In the genomic region with DNA sequence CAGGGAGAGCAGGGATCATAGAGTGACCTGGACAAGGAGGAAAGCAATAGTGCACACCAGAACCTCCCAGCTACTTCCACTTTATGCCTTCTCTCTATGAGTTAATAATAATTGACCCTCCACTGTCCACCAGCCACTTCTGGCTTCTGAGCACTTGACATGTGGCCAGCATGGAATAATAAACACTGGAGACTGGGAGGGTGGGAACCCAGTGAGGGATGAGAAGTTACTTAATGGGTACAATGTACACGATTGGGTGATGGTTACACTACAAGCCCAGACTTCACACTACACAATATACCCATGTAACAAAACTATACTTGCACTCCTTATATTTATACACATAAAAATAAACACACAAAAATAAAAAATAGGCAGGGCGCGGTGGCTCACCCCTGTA, we compare ENCODE assay signal across 35 cellular contexts. TPM values are rescaled to one million over a fixed set of nuclear protein-coding genes. Genes with fewer than 3 reads are reported as not detected.
A peak's percentile ranks its signal among the peaks of the same experiment; 100 is the strongest.
DNase-seq lines count a peak whose midpoint lies in the region; ATAC-seq and TF ChIP-seq lines count a peak whose summit lies in the region.
"Had no signal": no experiment of that assay in that cellular context is flagged by ENCODE, and none has a peak within 500 bp of the region (broad histone marks: within the 10 kb centered on the region; RNA-seq: fewer than 3 reads in every experiment).

No MANE protein-coding gene starts in this region.

- TF ChIP-seq RAD21 in IMR-90 (IDR thresholded peaks at IDR 0.05; ENCODE audit: low read length): no peak

- no peaks in the 10 kb centered on the region for H3K27me3 Mint-ChIP-seq in type B pancreatic cell

- H3K9me3 ChIP-seq in IMR-90 (ENCODE audit: control insufficient read depth, insufficient read depth, low read length) (no peaks in the 10 kb centered on the region), body of pancreas (no peaks in the 10 kb centered on the region), muscle layer of colon (ENCODE audit: low read length) (no peaks in the 10 kb centered on the region)
- H3K9me3 ChIP-seq: ascending aorta, BLaER1, HAP-1, heart left ventricle, lower lobe of right lung, mucosa of descending colon, ovary, thoracic aorta had no signal

- peak overlapping the region; percentile 29; the same call in 1 of the 2 replicates for H3K4ac ChIP-seq in IMR-90 (ENCODE audit: low read depth, low read length)

- intact Hi-C loops in IMR-90 (cut with micrococcal nuclease) (no loop called here), body of pancreas (cut with DNase I) (no loop called here)

- dilution Hi-C loops in IMR-90 (cut with HindIII; ENCODE audit: low sequenced_read_pairs, unreplicated experiment): no loop called here

- peak overlapping the region; percentile 35 for H3K27ac Mint-ChIP-seq in type B pancreatic cell
- no peak overlapping the region for H3K27ac Mint-ChIP-seq in activated naive CD4-positive, alpha-beta T cell treated with anti-CD3 and anti-CD28 coated beads, Interleukin-2, amount 50 U/mL, for 72 hours
- H3K27ac Mint-ChIP-seq: activated CD4-positive, alpha-beta T cell treated with anti-CD3 and anti-CD28 coated beads, Interleukin-2, amount 10 ng/mL, durations not matched to agents 7 days and 5 days; activated naive CD8-positive, alpha-beta T cell treated with anti-CD3 and anti-CD28 coated beads, Interleukin-2, amount 10 ng/mL, durations not matched to agents 7 days and 5 days; activated T-cell treated with anti-CD3 and anti-CD28 coated beads, Interleukin-2, amount 50 U/mL, for 24 hours; T-cell had no signal

- H3K56ac ChIP-seq in IMR-90 (ENCODE audit: extremely low read depth, insufficient read depth, low read length): no peak overlapping the region

- peaks cover 11% of the 10 kb centered on the region for H3K9me1 ChIP-seq in IMR-90 (ENCODE audit: insufficient read depth, low read length)

- no peak overlapping the region for H2AK9ac ChIP-seq in IMR-90 (replicated peaks; ENCODE audit: low read depth, low read length, poor library complexity)

- no peak overlapping the region for H3K4me3 ChIP-seq in IMR-90 (ENCODE audit: insufficient read depth, low read depth, low read length)
- H3K4me3 ChIP-seq in body of pancreas: no peak overlapping the region
- no peak overlapping the region for H3K4me3 ChIP-seq in muscle layer of colon (ENCODE audit: low read depth in 1 of 2, low read length in 2 of 2)
- H3K4me3 ChIP-seq: ascending aorta, BLaER1, HAP-1, heart left ventricle, lower lobe of right lung, mucosa of descending colon, ovary, skin epidermis, thoracic aorta had no signal

- H3K14ac ChIP-seq in IMR-90 (replicated peaks; ENCODE audit: low read depth, low read length): no peak overlapping the region

- peaks cover 3% of the 10 kb centered on the region; the same call in 1 of the 2 replicates for H3K36me3 ChIP-seq in IMR-90 (ENCODE audit: control insufficient read depth, insufficient read depth, low read length)
- H3K36me3 ChIP-seq in body of pancreas (replicated peaks in 1 of 2; ENCODE audit: insufficient read depth in 1 of 2, low read depth in 2 of 2): no peaks in the 10 kb centered on the region
- H3K36me3 ChIP-seq in muscle layer of colon (ENCODE audit: insufficient read depth, low read length): peaks cover 6% of the 10 kb centered on the region
- H3K36me3 ChIP-seq: ascending aorta, BLaER1, HAP-1, lower lobe of right lung, ovary, thoracic aorta had no signal

- peaks cover 50% of the 10 kb centered on the region for H3K4me1 Mint-ChIP-seq in type B pancreatic cell (ENCODE audit: unreplicated experiment)
- H3K4me1 Mint-ChIP-seq: T-cell had no signal

- CTCF ChIA-PET in IMR-90 (lab: Yijun Ruan, JAX): no interaction called here

- H3K23ac ChIP-seq in IMR-90 (ENCODE audit: low read depth, low read length): no peak overlapping the region; the same call in 1 of the 2 replicates

- BruUV-seq in IMR-90 (replicated peaks; lab: Mats Ljungman, UMichigan): no TSS peak

- H3K18ac ChIP-seq in IMR-90 (ENCODE audit: low read depth, low read length): no peak overlapping the region

- H3K4me1 ChIP-seq in IMR-90 (ENCODE audit: control insufficient read depth, insufficient read depth, low read length): peaks cover 24% of the 10 kb centered on the region
- H3K4me1 ChIP-seq in body of pancreas: peaks cover 92% of the 10 kb centered on the region
- peaks cover 54% of the 10 kb centered on the region for H3K4me1 ChIP-seq in muscle layer of colon (ENCODE audit: insufficient read depth, low read length)

- H2BK20ac ChIP-seq in IMR-90 (ENCODE audit: low read depth, low read length): no peak overlapping the region

- H4K91ac ChIP-seq in IMR-90 (ENCODE audit: insufficient read depth, low read depth, low read length): no peak overlapping the region

- no peak overlapping the region for H3K4me3 Mint-ChIP-seq in type B pancreatic cell
- H3K4me3 Mint-ChIP-seq: activated CD4-positive, alpha-beta T cell treated with anti-CD3 and anti-CD28 coated beads, Interleukin-2, amount 10 ng/mL, durations not matched to agents 7 days and 5 days; activated naive CD8-positive, alpha-beta T cell treated with anti-CD3 and anti-CD28 coated beads, Interleukin-2, amount 10 ng/mL, durations not matched to agents 7 days and 5 days; activated T-cell treated with anti-CD3 and anti-CD28 coated beads, Interleukin-2, amount 50 U/mL, for 24 hours; nephron; T-cell; WTC11 had no signal

- no peak overlapping the region for H3K4me2 ChIP-seq in IMR-90 (ENCODE audit: low read depth, low read length)

- H3K27me3 ChIP-seq in IMR-90 (ENCODE audit: control insufficient read depth, insufficient read depth, low read length): no peaks in the 10 kb centered on the region
- H3K27me3 ChIP-seq in body of pancreas: no peaks in the 10 kb centered on the region
- H3K27me3 ChIP-seq in muscle layer of colon (ENCODE audit: control insufficient read depth in 1 of 2, insufficient read depth in 2 of 2, low read length in 2 of 2): no peaks in the 10 kb centered on the region
- H3K27me3 ChIP-seq: ascending aorta, BLaER1, heart left ventricle, ovary had no signal

- no CpG with 5 or more reads among the region's 3 CpGs for WGBS in IMR-90 (ENCODE audit: extremely low coverage in 2 of 2, insufficient read length in 1 of 2), 2 experiments
- 65 to 68% methylated on average over 3 of the region's 3 CpGs for WGBS in body of pancreas, 2 donors

- no peak overlapping the region for H2BK15ac ChIP-seq in IMR-90 (ENCODE audit: low read depth, low read length)

- no peak for TF ChIP-seq POLR2A in IMR-90 (IDR thresholded peaks at IDR 0.05; ENCODE audit: low read depth, low read length)
- TF ChIP-seq POLR2A in body of pancreas (IDR thresholded peaks at IDR 0.05): no peak

- TF ChIP-seq CTCF in IMR-90 (conservative IDR thresholded peaks at IDR 0.05; ENCODE audit: low read depth, low read length) (no peak), body of pancreas (IDR thresholded peaks at IDR 0.05) (no peak), type B pancreatic cell (conservative IDR thresholded peaks at IDR 0.05) (no peak)

- no peak overlapping the region for H2BK5ac ChIP-seq in IMR-90 (ENCODE audit: low read depth, low read length, poor library complexity, severe bottlenecking)

- POLR2A ChIA-PET in IMR-90 (lab: Charles Lee; ENCODE audit: unreplicated experiment): no interaction called here

- H3K79me1 ChIP-seq in IMR-90 (ENCODE audit: low read depth in 1 of 2, low read length in 2 of 2): peaks cover 19 to 60% of the 10 kb centered on the region in 2 experiments

- peaks cover 37% of the 10 kb centered on the region for H4K20me1 ChIP-seq in IMR-90 (ENCODE audit: insufficient read depth, low read length)

- H3K9ac ChIP-seq in IMR-90 (ENCODE audit: low read depth, low read length) (no peak overlapping the region), muscle layer of colon (ENCODE audit: low read length) (no peak overlapping the region)
- H3K9ac ChIP-seq: BLaER1 had no signal

- H3K9me3 Mint-ChIP-seq in type B pancreatic cell: peaks cover 4% of the 10 kb centered on the region
- H3K9me3 Mint-ChIP-seq in activated naive CD4-positive, alpha-beta T cell treated with anti-CD3 and anti-CD28 coated beads, Interleukin-2, amount 50 U/mL, for 72 hours: no peaks in the 10 kb centered on the region
- H3K9me3 Mint-ChIP-seq: activated CD4-positive, alpha-beta T cell treated with anti-CD3 and anti-CD28 coated beads, Interleukin-2, amount 10 ng/mL, durations not matched to agents 7 days and 5 days; activated naive CD8-positive, alpha-beta T cell treated with anti-CD3 and anti-CD28 coated beads, Interleukin-2, amount 10 ng/mL, durations not matched to agents 7 days and 5 days; activated T-cell treated with anti-CD3 and anti-CD28 coated beads, Interleukin-2, amount 50 U/mL, for 24 hours; nephron; T-cell; WTC11 had no signal

- in situ Hi-C loops in IMR-90 (cut with MboI; ENCODE audit: low sequenced_read_pairs): no loop called here

- no peak overlapping the region for H4K8ac ChIP-seq in IMR-90 (ENCODE audit: low read depth in 2 of 2, low read length in 2 of 2)

- H2AFZ ChIP-seq in IMR-90 (replicated peaks; ENCODE audit: low read length, poor library complexity): no peak overlapping the region

- DNase-seq in IMR-90: no peak
- DNase-seq in body of pancreas: no peak
- DNase-seq in type B pancreatic cell (ENCODE audit: extremely low spot score, unreplicated experiment): no peak
- DNase-seq in kidney tubule cell (ENCODE audit: low spot score): no peak
- DNase-seq in activated naive CD4-positive, alpha-beta T cell treated with anti-CD3 and anti-CD28 coated beads, Interleukin-2, amount 50 U/mL, for 72 hours (ENCODE audit: low spot score in 2 of 2): no peak
- DNase-seq: activated CD4-positive, alpha-beta T cell treated with anti-CD3 and anti-CD28 coated beads, Interleukin-2, amount 10 ng/mL, durations not matched to agents 7 days and 5 days; activated effector memory CD4-positive, alpha-beta T cell treated with anti-CD3 and anti-CD28 coated beads, Interleukin-2, amount 50 U/mL, for 16 hours; activated naive CD8-positive, alpha-beta T cell treated with anti-CD3 and anti-CD28 coated beads, Interleukin-2, amount 10 ng/mL, durations not matched to agents 7 days and 5 days; activated T-cell treated with anti-CD3 and anti-CD28 coated beads, Interleukin-2, amount 50 U/mL, for 24 hours; caudate nucleus; erythroblast; GDM1; heart left ventricle; Karpas-422; lower lobe of right lung; mucosa of descending colon; NCI-H1417 treated with DMSO at 0.1 percent for 48 hours; NCI-H2029 treated with DMSO at 0.1 percent for 48 hours; ovary; stimulated activated naive CD4-positive, alpha-beta T cell treated with Interleukin-2 at 50 U/mL for 16 hours; T-cell had no signal

- 0 out of 2 replicates have a peak overlapping the region, but pooled peaks have one; percentile 40 for H2AK5ac ChIP-seq in IMR-90 (ENCODE audit: low read depth, low read length)

- ATAC-seq in IMR-90 (ENCODE audit: low read depth) (no peak), body of pancreas (no peak), GM21717 (IDR thresholded peaks at IDR 0.05; ENCODE audit: unreplicated experiment) (no peak)
- ATAC-seq in activated naive CD4-positive, alpha-beta T cell treated with anti-CD3 and anti-CD28 coated beads, Interleukin-2, amount 50 U/mL, for 72 hours: no peak
- ATAC-seq: heart left ventricle, mucosa of descending colon, T-cell, WTC11 had no signal

- H4K5ac ChIP-seq in IMR-90 (ENCODE audit: low read depth, low read length): no peak overlapping the region

- no peak overlapping the region for H2BK120ac ChIP-seq in IMR-90 (ENCODE audit: low read depth, low read length)

- no peak overlapping the region for H3K27ac ChIP-seq in IMR-90 (ENCODE audit: insufficient read depth, low read length)
- H3K27ac ChIP-seq in body of pancreas: peak overlapping the region in 3 of 4 donors; percentile 41 to 65 (median 65)
- peak overlapping the region; percentile 36 for H3K27ac ChIP-seq in muscle layer of colon (ENCODE audit: low read depth, low read length)
- H3K27ac ChIP-seq: ascending aorta, BLaER1, lower lobe of right lung, ovary, thoracic aorta had no signal

- peaks cover 14% of the 10 kb centered on the region for H3K36me3 Mint-ChIP-seq in type B pancreatic cell
- no peaks in the 10 kb centered on the region for H3K36me3 Mint-ChIP-seq in activated naive CD4-positive, alpha-beta T cell treated with anti-CD3 and anti-CD28 coated beads, Interleukin-2, amount 50 U/mL, for 72 hours
- H3K36me3 Mint-ChIP-seq: activated naive CD8-positive, alpha-beta T cell treated with anti-CD3 and anti-CD28 coated beads, Interleukin-2, amount 10 ng/mL, durations not matched to agents 7 days and 5 days; T-cell had no signal

RNA-seq across cellular contexts. Expression of a gene that starts 11.4 kb away (rescaled TPM):
- total RNA-seq in IMR-90 (2012; rRNA removed): 14.3 and 16.1 TPM in 2 replicates
- 25.6 and 25.8 TPM in 2 replicates for polyA plus RNA-seq in IMR-90 (2012; rRNA removed)
- polyA plus RNA-seq in IMR-90 (2012; cell fraction: cytosol; rRNA removed): 15.5 and 25.9 TPM in 2 replicates
- polyA plus RNA-seq in IMR-90 (2012; cell fraction: nucleus; rRNA removed; ENCODE audit: low replicate concordance): 8.9 and 13.7 TPM in 2 replicates
- 10 to 100 TPM; 47.0 to 60.6 TPM for total RNA-seq in body of pancreas
- 24.7 and 78.8 TPM in 2 replicates for total RNA-seq in type B pancreatic cell (ENCODE audit: low replicate concordance)
- 1 to 10 TPM; 1.1 to 1.8 TPM for total RNA-seq in activated naive CD4-positive, alpha-beta T cell treated with anti-CD3 and anti-CD28 coated beads, Interleukin-2, amount 50 U/mL, for 72 hours

RNA-seq across cellular contexts. Expression of a gene that starts 38.7 kb away (rescaled TPM):
- total RNA-seq in IMR-90 (2012; rRNA removed): not detected in 2 replicates
- not detected in 2 replicates for polyA plus RNA-seq in IMR-90 (2012; rRNA removed)
- not detected in 2 replicates for polyA plus RNA-seq in IMR-90 (2012; cell fraction: cytosol; rRNA removed)
- polyA plus RNA-seq in IMR-90 (2012; cell fraction: nucleus; rRNA removed; ENCODE audit: low replicate concordance): not detected in 2 replicates
- total RNA-seq in body of pancreas: not detected
- not detected in 2 replicates for total RNA-seq in type B pancreatic cell (ENCODE audit: low replicate concordance)
- total RNA-seq in activated naive CD4-positive, alpha-beta T cell treated with anti-CD3 and anti-CD28 coated beads, Interleukin-2, amount 50 U/mL, for 72 hours: not detected
- total RNA-seq: activated CD4-positive, alpha-beta T cell treated with anti-CD3 and anti-CD28 coated beads, Interleukin-2, amount 10 ng/mL, durations not matched to agents 7 days and 5 days; activated naive CD8-positive, alpha-beta T cell treated with anti-CD3 and anti-CD28 coated beads, Interleukin-2, amount 10 ng/mL, durations not matched to agents 7 days and 5 days; ascending aorta; fibroblast of villous mesenchyme; heart left ventricle; lower lobe of right lung; mucosa of descending colon; renal cortical epithelial cell; RPMI7951; SK-MEL-5; T-cell; thoracic aorta; WTC11 had no signal
- polyA plus RNA-seq: heart left ventricle, keratinocyte, ovary had no signal
